In genomic region chr1:225879521-225880209, GRCh38 we compare ENCODE assay signal across 8 cellular contexts. TPM values are rescaled to one million over a fixed set of nuclear protein-coding genes. Genes with fewer than 3 reads are reported as not detected.
DNase-seq lines count a peak whose midpoint lies in the region; ATAC-seq and TF ChIP-seq lines count a peak whose summit lies in the region.

No MANE protein-coding gene starts in this region.

- in situ Hi-C loops in transverse colon (cut with MboI; ENCODE audit: low pct_ligation_motif_present in 1 of 4, low pct_unique_long_range_greater_than_20kb in 1 of 4, low sequenced_read_pairs in 3 of 4): no loop called here

- POLR2A ChIA-PET in MCF 10A (lab: Yijun Ruan, JAX): interaction anchor here (1.1 to 8.6 kb wide), 3 partner anchors 18 to 101 kb away, joined by 4 to 263 read pairs (median 70); partner anchors contain the start of genes PYCR2 and SRP9

- H3K27me3 ChIP-seq in breast epithelium: no peaks in the 10 kb centered on the region
- H3K27me3 ChIP-seq in transverse colon: no peaks in the 10 kb centered on the region

- WGBS in transverse colon (ENCODE audit: low coverage in 1 of 2), 2 donors: 0 to 44% methylated on average over 1 to 8 of the region's 8 CpGs

- peak; percentile 5 for ATAC-seq in left lobe of liver
- ATAC-seq in GM21737 (IDR thresholded peaks at IDR 0.05; ENCODE audit: unreplicated experiment): no peak
- ATAC-seq in omental fat pad (ENCODE audit: low FRiP score): no peak

- intact Hi-C loops in breast epithelium (cut with DNase I; ENCODE audit: low total_unique reads): loop anchor here (5.0 kb wide), 1 partner anchor 43 kb away; the partner anchor contains the start of gene PYCR2
- intact Hi-C loops in MCF 10A (cut with micrococcal nuclease): no loop called here
- intact Hi-C loops in activated naive CD4-positive, alpha-beta T cell treated with anti-CD3 and anti-CD28 coated beads for 36 hours (cut with micrococcal nuclease): loop anchor here (2.0 to 5.0 kb wide), 3 partner anchors 31 to 183 kb away; partner anchors contain the start of genes H3-3A and SDE2
- intact Hi-C loops in transverse colon (cut with DNase I; ENCODE audit: low total_unique reads): no loop called here

- no peaks in the 10 kb centered on the region for H3K9me3 Mint-ChIP-seq in MCF 10A (ENCODE audit: unreplicated experiment)
- no peaks in the 10 kb centered on the region for H3K9me3 Mint-ChIP-seq in activated naive CD4-positive, alpha-beta T cell treated with anti-CD3 and anti-CD28 coated beads for 36 hours

- no peak overlapping the region for H3K27ac Mint-ChIP-seq in MCF 10A (ENCODE audit: low read depth, unreplicated experiment)
- H3K27ac Mint-ChIP-seq in activated naive CD4-positive, alpha-beta T cell treated with anti-CD3 and anti-CD28 coated beads for 36 hours: peak overlapping the region; percentile 59

- peak overlapping the region in 2 of 3 donors; percentile 92 to 98 for H3K4me3 ChIP-seq in breast epithelium
- H3K4me3 ChIP-seq in transverse colon: peak overlapping the region in 2 of 4 donors; percentile 19 to 92

- H3K27me3 Mint-ChIP-seq in MCF 10A (ENCODE audit: insufficient read depth, unreplicated experiment): no peaks in the 10 kb centered on the region
- no peaks in the 10 kb centered on the region for H3K27me3 Mint-ChIP-seq in activated naive CD4-positive, alpha-beta T cell treated with anti-CD3 and anti-CD28 coated beads for 36 hours (ENCODE audit: low read depth)

- BruUV-seq in MCF 10A (replicated peaks; lab: Mats Ljungman, UMichigan): no TSS peak

- H3K9me3 ChIP-seq in breast epithelium (no peaks in the 10 kb centered on the region), transverse colon (no peaks in the 10 kb centered on the region)

- TF ChIP-seq POLR2A in breast epithelium (IDR thresholded peaks at IDR 0.05) (no peak), transverse colon (IDR thresholded peaks at IDR 0.05) (peak; percentile 77)

- H3K36me3 ChIP-seq in breast epithelium: no peaks in the 10 kb centered on the region
- no peaks in the 10 kb centered on the region for H3K36me3 ChIP-seq in transverse colon

- no peak overlapping the region for H3K4me3 Mint-ChIP-seq in MCF 10A (ENCODE audit: unreplicated experiment)
- peak overlapping the region; percentile 37 for H3K4me3 Mint-ChIP-seq in activated naive CD4-positive, alpha-beta T cell treated with anti-CD3 and anti-CD28 coated beads for 36 hours

- no peak for TF ChIP-seq EP300 in transverse colon (IDR thresholded peaks at IDR 0.05; ENCODE audit: low read depth)

- DNase-seq in breast epithelium (ENCODE audit: low spot score in 2 of 2) (peak in 1 of 2 donors; percentile 51), MCF 10A (ENCODE audit: unreplicated experiment) (no peak), left lobe of liver (ENCODE audit: low spot score) (no peak), transverse colon (peak; percentile 68), omental fat pad (ENCODE audit: low spot score) (no peak)
- DNase-seq in activated naive CD4-positive, alpha-beta T cell treated with anti-CD3 and anti-CD28 coated beads for 36 hours: peak; percentile 59
- DNase-seq in effector CD8-positive, alpha-beta T cell (lab: John Stamatoyannopoulos, UW): no peak

- CTCF ChIA-PET in MCF 10A (lab: Yijun Ruan, JAX): interaction anchor here (0.6 to 6.7 kb wide), 9 partner anchors 34 to 404 kb away, joined by 3 to 43 read pairs (median 8); partner anchors contain the start of genes EPHX1 and PYCR2
- CTCF ChIA-PET in activated naive CD4-positive, alpha-beta T cell treated with anti-CD3 and anti-CD28 coated beads for 36 hours (lab: Charles Lee): interaction anchor here (1.3 to 3.6 kb wide), 3 partner anchors 18 to 67 kb away, joined by 4 to 13 read pairs (median 5); no protein-coding TSS in a partner anchor

- peaks cover 14% of the 10 kb centered on the region for H3K36me3 Mint-ChIP-seq in MCF 10A (ENCODE audit: insufficient read depth, unreplicated experiment)
- peaks cover 2% of the 10 kb centered on the region for H3K36me3 Mint-ChIP-seq in activated naive CD4-positive, alpha-beta T cell treated with anti-CD3 and anti-CD28 coated beads for 36 hours (ENCODE audit: low read depth)

- peaks cover 64% of the 10 kb centered on the region for H3K4me1 Mint-ChIP-seq in MCF 10A (ENCODE audit: insufficient read depth, unreplicated experiment)
- H3K4me1 Mint-ChIP-seq in activated naive CD4-positive, alpha-beta T cell treated with anti-CD3 and anti-CD28 coated beads for 36 hours (ENCODE audit: low read depth): peaks cover 68% of the 10 kb centered on the region

- TF ChIP-seq CTCF in breast epithelium (IDR thresholded peaks at IDR 0.05) (no peak), MCF 10A (IDR thresholded peaks at IDR 0.05; ENCODE audit: unreplicated experiment) (no peak), transverse colon (IDR thresholded peaks at IDR 0.05) (no peak), omental fat pad (IDR thresholded peaks at IDR 0.05) (no peak)

- H3K4me1 ChIP-seq in breast epithelium: peaks cover 9 to 18% of the 10 kb centered on the region in 2 donors
- peaks cover 44 to 78% (median 67%) of the 10 kb centered on the region in 4 donors for H3K4me1 ChIP-seq in transverse colon

- peak overlapping the region; percentile 96 to 98 for H3K27ac ChIP-seq in breast epithelium
- peak overlapping the region; percentile 93 to 98 (median 98) for H3K27ac ChIP-seq in transverse colon

RNA-seq across cellular contexts. Expression of gene TMEM63A, which starts 2.5 kb away (rescaled TPM):
- total RNA-seq in breast epithelium: 10 to 100 TPM; 69.6 to 88.0 (median 80.6) TPM
- total RNA-seq in MCF 10A (2022): 52.1 and 71.2 TPM in 2 replicates
- 10 to 100 TPM; 34.3 to 34.7 TPM for total RNA-seq in activated naive CD4-positive, alpha-beta T cell treated with anti-CD3 and anti-CD28 coated beads for 36 hours
- total RNA-seq in left lobe of liver: 69.1 TPM
- 100 to 1,000 TPM; 104 to 256 (median 180) TPM for total RNA-seq in transverse colon
- total RNA-seq in omental fat pad: 10 to 100 TPM; 27.6 to 93.3 (median 41.5) TPM

RNA-seq across cellular contexts. Expression of gene LEFTY1, which starts 9.3 kb away (rescaled TPM):
- total RNA-seq in breast epithelium (under 1 TPM in 1 of 3 donors, not detected in 2; 0.48 TPM), MCF 10A (2022) (not detected in 2 replicates), left lobe of liver (1.3 TPM), transverse colon (100 to 1,000 TPM in 3 of 4 donors, 10 to 100 TPM in 1; 86.0 to 320 (median 214) TPM), omental fat pad (under 1 TPM in 1 of 4 donors, not detected in 3; 0.44 TPM)
- total RNA-seq in activated naive CD4-positive, alpha-beta T cell treated with anti-CD3 and anti-CD28 coated beads for 36 hours: under 1 TPM in 1 of 2 experiments, not detected in 1; 0.22 TPM

RNA-seq across cellular contexts. Expression of gene PYCR2, which starts 44.4 kb away (rescaled TPM):
- total RNA-seq in breast epithelium (10 to 100 TPM; 40.2 to 49.3 (median 47.9) TPM), MCF 10A (2022) (172 and 173 TPM in 2 replicates), left lobe of liver (26.9 TPM), transverse colon (10 to 100 TPM; 26.5 to 40.6 (median 32.2) TPM), omental fat pad (10 to 100 TPM; 33.5 to 52.6 (median 45.6) TPM)
- total RNA-seq in activated naive CD4-positive, alpha-beta T cell treated with anti-CD3 and anti-CD28 coated beads for 36 hours: 100 to 1,000 TPM; 143 to 149 TPM

Comparison
In these comparisons a context has a peak if more than half of its experiments do, and no peak if none do; other contexts are left out.
1. intact Hi-C loops: an anchor here in breast epithelium (5.0 kb wide) and activated naive CD4-positive, alpha-beta T cell treated with anti-CD3 and anti-CD28 coated beads for 36 hours (2.0 to 5.0 kb wide); none called in MCF 10A and transverse colon.
2. DNase-seq: peak in activated naive CD4-positive, alpha-beta T cell treated with anti-CD3 and anti-CD28 coated beads for 36 hours (single experiment) and transverse colon (single experiment); none in MCF 10A (single experiment), left lobe of liver (single experiment), effector CD8-positive, alpha-beta T cell (single experiment) and omental fat pad (single experiment).
3. RNA of gene LEFTY1, which starts 9.3 kb away (total RNA-seq): 86.0 to 320 TPM in transverse colon; 1.3 TPM in left lobe of liver (single experiment), 0.48 TPM in breast epithelium, 0.22 TPM in activated naive CD4-positive, alpha-beta T cell treated with anti-CD3 and anti-CD28 coated beads for 36 hours, 0.44 TPM in omental fat pad and not detected in MCF 10A; every median in the first group is over 10 times any median in the second.